Comparison of ENCODE assay signal across 22 cellular contexts in genomic region chr19:33713194-33713593, GRCh38.
"Had no signal": no experiment of that assay in that cellular context is flagged by ENCODE, and none has a peak within 500 bp of the region (broad histone marks: within the 10 kb centered on the region; RNA-seq: fewer than 3 reads in every experiment).

No MANE protein-coding gene starts in this region.

- DNase-seq: effector memory CD8-positive, alpha-beta T cell; erythroblast; esophagus squamous epithelium; foreskin melanocyte; glutamatergic neuron; hypothalamus; immature natural killer cell; islet precursor cell; kidney glomerular epithelial cell; left ventricle myocardium superior; lower lobe of right lung; natural killer cell; pancreas; right lobe of liver; stimulated activated CD4-positive, alpha-beta T cell treated with anti-CD3 and anti-CD28 coated beads, Interleukin-12 subunit alpha, Interleukin-12 subunit beta, amount 100 ng/mL, for 4 hours; stimulated activated CD4-positive, alpha-beta T cell treated with anti-CD3 and anti-CD28 coated beads, Interleukin-1b, Interleukin-23, amount 100 ng/mL, for 48 hours; stimulated activated CD4-positive, alpha-beta T cell treated with anti-CD3 and anti-CD28 coated beads, Interleukin-4, amount 100 ng/mL, for 1 hour; stimulated activated CD8-positive, alpha-beta memory T cell treated with anti-CD3 and anti-CD28 coated beads, Interleukin-4, amount 100 ng/mL, for 48 hours; stimulated activated naive CD4-positive, alpha-beta T cell; stimulated activated naive CD8-positive, alpha-beta T cell treated with anti-CD3 and anti-CD28 coated beads, Interleukin-15, amount 100 ng/mL, for 72 hours; transverse colon; uterus had no signal
